ENCODE assay signal across 36 cellular contexts in genomic region chr14:32361674-32362073, GRCh38.
"Had no signal": no experiment of that assay in that cellular context is flagged by ENCODE, and none has a peak within 500 bp of the region (broad histone marks: within the 10 kb centered on the region; RNA-seq: fewer than 3 reads in every experiment).

No MANE protein-coding gene starts in this region.

- H3K36me3 Mint-ChIP-seq: activated CD8-positive, alpha-beta memory T cell treated with anti-CD3 and anti-CD28 coated beads, Interleukin-2, amount 10 ng/mL, durations not matched to agents 7 days and 5 days; activated naive CD4-positive, alpha-beta T cell treated with anti-CD3 and anti-CD28 coated beads, Interleukin-2, amount 10 ng/mL, durations not matched to agents 7 days and 5 days; activated naive CD4-positive, alpha-beta T cell treated with anti-CD3 and anti-CD28 coated beads, Interleukin-2, amount 50 U/mL, for 24 hours; activated naive CD8-positive, alpha-beta T cell; activated naive CD8-positive, alpha-beta T cell treated with anti-CD3 and anti-CD28 coated beads, Interleukin-2, amount 10 ng/mL, durations not matched to agents 7 days and 5 days had no signal

- H3K9me3 ChIP-seq: ascending aorta had no signal

- H3K9me3 Mint-ChIP-seq: activated CD4-positive, alpha-beta memory T cell treated with anti-CD3 and anti-CD28 coated beads, Interleukin-2, amount 10 ng/mL, durations not matched to agents 7 days and 5 days; activated CD4-positive, alpha-beta T cell treated with anti-CD3 and anti-CD28 coated beads, Interleukin-2, amount 10 ng/mL, durations not matched to agents 7 days and 5 days; activated naive CD4-positive, alpha-beta T cell treated with anti-CD3 and anti-CD28 coated beads, Interleukin-2, amount 10 ng/mL, durations not matched to agents 7 days and 5 days; activated naive CD4-positive, alpha-beta T cell treated with anti-CD3 and anti-CD28 coated beads, Interleukin-2, amount 50 U/mL, for 24 hours; activated naive CD8-positive, alpha-beta T cell treated with anti-CD3 and anti-CD28 coated beads, Interleukin-2, amount 10 ng/mL, durations not matched to agents 7 days and 5 days; activated naive CD8-positive, alpha-beta T cell treated with anti-CD3 and anti-CD28 coated beads, Interleukin-2, amount 50 U/mL, for 24 hours; activated T-cell treated with anti-CD3 and anti-CD28 coated beads, Interleukin-2, amount 50 U/mL, for 24 hours; activated T-helper 2 cell treated with anti-CD3 and anti-CD28 coated beads, Interferon-gamma antibody, Interleukin-2, Interleukin-4, amounts not matched to agents 10 μg/mL and 5 μg/mL and 100 μg/mL, durations not matched to agents 14 hours and 24 hours and 36 hours; central memory CD8-positive, alpha-beta T cell; T-helper 1 cell treated with Interleukin-12 subunit alpha and Interleukin-12 subunit beta and Interleukin-4 antibody, amounts not matched to agents 30 μg/mL and 1 μg/mL, for 36 hours; T-helper 2 cell treated with Interferon-gamma antibody and Interleukin-4, amounts not matched to agents 5 μg/mL and 100 μg/mL, for 36 hours had no signal

- H3K4me3 ChIP-seq: ascending aorta, cardiac muscle cell had no signal

- DNase-seq: activated CD4-positive, alpha-beta memory T cell treated with anti-CD3 and anti-CD28 coated beads, Interleukin-2, amount 10 ng/mL, durations not matched to agents 7 days and 5 days; activated CD4-positive, alpha-beta T cell treated with anti-CD3 and anti-CD28 coated beads for 1 hour; activated CD4-positive, alpha-beta T cell treated with anti-CD3 and anti-CD28 coated beads for 36 hours; activated CD4-positive, alpha-beta T cell treated with anti-CD3 and anti-CD28 coated beads for 48 hours; activated CD4-positive, alpha-beta T cell treated with anti-CD3 and anti-CD28 coated beads, Interleukin-2, amount 10 ng/mL, durations not matched to agents 7 days and 5 days; activated CD4-positive, alpha-beta T cell treated with anti-CD3 and anti-CD28 coated beads, Interleukin-2, amount 50 U/mL, for 48 hours; activated CD4-positive, CD25-positive, alpha-beta regulatory T cell; activated CD8-positive, alpha-beta memory T cell treated with anti-CD3 and anti-CD28 coated beads for 24 hours; activated CD8-positive, alpha-beta memory T cell treated with anti-CD3 and anti-CD28 coated beads, Interleukin-2, amount 10 ng/mL, durations not matched to agents 7 days and 5 days; activated CD8-positive, alpha-beta memory T cell treated with anti-CD3 and anti-CD28 coated beads, Interleukin-2, amount 50 U/mL, for 48 hours; activated CD8-positive, alpha-beta T cell treated with anti-CD3 and anti-CD28 coated beads, Interleukin-2, amount 10 ng/mL, durations not matched to agents 7 days and 5 days; activated effector memory CD4-positive, alpha-beta T cell treated with Interleukin-2 at 50 U/mL for 16 hours; activated gamma-delta T cell; activated naive CD4-positive, alpha-beta T cell treated with anti-CD3 and anti-CD28 coated beads, Interleukin-2, amount 10 ng/mL, durations not matched to agents 7 days and 5 days; activated naive CD4-positive, alpha-beta T cell treated with Interleukin-2 at 50 U/mL for 16 hours; activated naive CD8-positive, alpha-beta T cell treated with anti-CD3 and anti-CD28 coated beads, Interleukin-2, amount 10 ng/mL, durations not matched to agents 7 days and 5 days; activated naive CD8-positive, alpha-beta T cell treated with anti-CD3 and anti-CD28 coated beads, Interleukin-2, amount 50 U/mL, for 24 hours; activated T-cell treated with anti-CD3 and anti-CD28 coated beads, Interleukin-2, amount 50 U/mL, for 24 hours; activated T-cell treated with anti-CD3 and anti-CD28 coated beads, Interleukin-2, amount 50 U/mL, for 48 hours; amygdala; anterior cingulate cortex; cerebellar nuclear complex; T-helper 1 cell; T-helper 2 cell; T-helper 9 cell had no signal

- ATAC-seq: activated CD4-positive, alpha-beta T cell treated with anti-CD3 and anti-CD28 coated beads for 36 hours; activated CD4-positive, CD25-positive, alpha-beta regulatory T cell treated with anti-CD3 and anti-CD28 coated beads, Interleukin-2, amount 50 U/mL, for 24 hours; activated CD8-positive, alpha-beta memory T cell treated with anti-CD3 and anti-CD28 coated beads, Interleukin-2, amount 10 ng/mL, durations not matched to agents 7 days and 5 days; activated CD8-positive, alpha-beta T cell treated with anti-CD3 and anti-CD28 coated beads, Interleukin-2, amount 10 ng/mL, durations not matched to agents 7 days and 5 days; activated naive CD8-positive, alpha-beta T cell treated with anti-CD3 and anti-CD28 coated beads, Interleukin-2, amount 50 U/mL, for 24 hours had no signal

- H3K27me3 Mint-ChIP-seq: activated naive CD4-positive, alpha-beta T cell treated with anti-CD3 and anti-CD28 coated beads, Interleukin-2, amount 10 ng/mL, durations not matched to agents 7 days and 5 days; activated naive CD4-positive, alpha-beta T cell treated with anti-CD3 and anti-CD28 coated beads, Interleukin-2, amount 50 U/mL, for 24 hours; activated naive CD8-positive, alpha-beta T cell; activated T-cell treated with anti-CD3 and anti-CD28 coated beads, Interleukin-2, amount 50 U/mL, for 24 hours; brain; central memory CD8-positive, alpha-beta T cell had no signal

- H3K27me3 ChIP-seq: ascending aorta, cardiac muscle cell had no signal

- H3K36me3 ChIP-seq: ascending aorta, cardiac muscle cell had no signal

- H3K27ac Mint-ChIP-seq: activated CD4-positive, alpha-beta memory T cell treated with anti-CD3 and anti-CD28 coated beads, Interleukin-2, amount 10 ng/mL, durations not matched to agents 7 days and 5 days; activated CD4-positive, alpha-beta T cell treated with anti-CD3 and anti-CD28 coated beads for 36 hours; activated CD4-positive, alpha-beta T cell treated with anti-CD3 and anti-CD28 coated beads, Interleukin-2, amount 10 ng/mL, durations not matched to agents 7 days and 5 days; activated CD8-positive, alpha-beta memory T cell treated with anti-CD3 and anti-CD28 coated beads, Interleukin-2, amount 10 ng/mL, durations not matched to agents 7 days and 5 days; activated CD8-positive, alpha-beta T cell treated with anti-CD3 and anti-CD28 coated beads, Interleukin-2, amount 10 ng/mL, durations not matched to agents 7 days and 5 days; activated naive CD4-positive, alpha-beta T cell treated with anti-CD3 and anti-CD28 coated beads, Interleukin-2, amount 10 ng/mL, durations not matched to agents 7 days and 5 days; activated naive CD4-positive, alpha-beta T cell treated with anti-CD3 and anti-CD28 coated beads, Interleukin-2, amount 50 U/mL, for 24 hours; activated naive CD8-positive, alpha-beta T cell; activated naive CD8-positive, alpha-beta T cell treated with anti-CD3 and anti-CD28 coated beads, Interleukin-2, amount 10 ng/mL, durations not matched to agents 7 days and 5 days; activated naive CD8-positive, alpha-beta T cell treated with anti-CD3 and anti-CD28 coated beads, Interleukin-2, amount 50 U/mL, for 24 hours; activated T-cell treated with anti-CD3 and anti-CD28 coated beads, Interleukin-2, amount 50 U/mL, for 24 hours; activated T-helper 2 cell treated with anti-CD3 and anti-CD28 coated beads, Interferon-gamma antibody, Interleukin-2, Interleukin-4, amounts not matched to agents 10 μg/mL and 5 μg/mL and 100 μg/mL, durations not matched to agents 14 hours and 24 hours and 36 hours; T-helper 1 cell treated with Interleukin-12 subunit alpha and Interleukin-12 subunit beta and Interleukin-4 antibody, amounts not matched to agents 30 μg/mL and 1 μg/mL, for 36 hours; T-helper 2 cell treated with Interferon-gamma antibody and Interleukin-4, amounts not matched to agents 5 μg/mL and 100 μg/mL, for 36 hours had no signal

- H3K27ac ChIP-seq: ascending aorta, cardiac muscle cell, VCaP had no signal

- H3K4me3 Mint-ChIP-seq: activated CD4-positive, alpha-beta memory T cell treated with anti-CD3 and anti-CD28 coated beads, Interleukin-2, amount 10 ng/mL, durations not matched to agents 7 days and 5 days; activated CD4-positive, alpha-beta T cell treated with anti-CD3 and anti-CD28 coated beads for 36 hours; activated CD4-positive, alpha-beta T cell treated with anti-CD3 and anti-CD28 coated beads, Interleukin-2, amount 10 ng/mL, durations not matched to agents 7 days and 5 days; activated CD8-positive, alpha-beta memory T cell treated with anti-CD3 and anti-CD28 coated beads, Interleukin-2, amount 10 ng/mL, durations not matched to agents 7 days and 5 days; activated CD8-positive, alpha-beta T cell treated with anti-CD3 and anti-CD28 coated beads, Interleukin-2, amount 10 ng/mL, durations not matched to agents 7 days and 5 days; activated naive CD4-positive, alpha-beta T cell treated with anti-CD3 and anti-CD28 coated beads, Interleukin-2, amount 10 ng/mL, durations not matched to agents 7 days and 5 days; activated naive CD4-positive, alpha-beta T cell treated with anti-CD3 and anti-CD28 coated beads, Interleukin-2, amount 50 U/mL, for 24 hours; activated naive CD8-positive, alpha-beta T cell; activated naive CD8-positive, alpha-beta T cell treated with anti-CD3 and anti-CD28 coated beads, Interleukin-2, amount 10 ng/mL, durations not matched to agents 7 days and 5 days; activated naive CD8-positive, alpha-beta T cell treated with anti-CD3 and anti-CD28 coated beads, Interleukin-2, amount 50 U/mL, for 24 hours; activated T-cell treated with anti-CD3 and anti-CD28 coated beads, Interleukin-2, amount 50 U/mL, for 24 hours; brain; central memory CD8-positive, alpha-beta T cell; T-helper 1 cell treated with Interleukin-12 subunit alpha and Interleukin-12 subunit beta and Interleukin-4 antibody, amounts not matched to agents 30 μg/mL and 1 μg/mL, for 36 hours; T-helper 2 cell treated with Interferon-gamma antibody and Interleukin-4, amounts not matched to agents 5 μg/mL and 100 μg/mL, for 36 hours had no signal

- H3K4me1 Mint-ChIP-seq: activated CD4-positive, alpha-beta memory T cell treated with anti-CD3 and anti-CD28 coated beads, Interleukin-2, amount 10 ng/mL, durations not matched to agents 7 days and 5 days; activated CD4-positive, alpha-beta T cell treated with anti-CD3 and anti-CD28 coated beads for 36 hours; activated CD4-positive, alpha-beta T cell treated with anti-CD3 and anti-CD28 coated beads, Interleukin-2, amount 10 ng/mL, durations not matched to agents 7 days and 5 days; activated CD8-positive, alpha-beta memory T cell treated with anti-CD3 and anti-CD28 coated beads, Interleukin-2, amount 10 ng/mL, durations not matched to agents 7 days and 5 days; activated naive CD4-positive, alpha-beta T cell treated with anti-CD3 and anti-CD28 coated beads, Interleukin-2, amount 10 ng/mL, durations not matched to agents 7 days and 5 days; activated naive CD4-positive, alpha-beta T cell treated with anti-CD3 and anti-CD28 coated beads, Interleukin-2, amount 50 U/mL, for 24 hours; activated naive CD8-positive, alpha-beta T cell treated with anti-CD3 and anti-CD28 coated beads, Interleukin-2, amount 10 ng/mL, durations not matched to agents 7 days and 5 days; central memory CD8-positive, alpha-beta T cell had no signal
